ENCODE assay signal across 34 cellular contexts in the genomic region with DNA sequence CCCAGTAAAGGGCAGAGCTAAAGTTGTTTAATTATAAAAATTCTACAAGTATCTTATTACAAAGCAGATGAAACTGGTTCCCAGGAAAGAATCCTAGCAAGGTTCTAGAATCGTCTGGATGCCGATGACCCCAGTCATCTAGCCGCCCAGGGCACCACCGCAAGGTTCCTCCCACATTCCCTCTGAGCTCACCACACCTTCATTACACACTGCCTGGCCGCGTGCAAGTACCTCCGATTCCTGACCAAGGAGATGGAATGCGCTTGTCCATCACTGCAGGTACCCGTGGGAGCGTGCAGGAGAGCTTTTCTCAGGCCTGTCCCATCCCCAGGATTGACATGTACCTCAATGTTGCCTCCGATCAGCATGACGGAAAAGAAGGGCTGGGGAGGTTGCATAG.
"Had no signal": no experiment of that assay in that cellular context is flagged by ENCODE, and none has a peak within 500 bp of the region (broad histone marks: within the 10 kb centered on the region; RNA-seq: fewer than 3 reads in every experiment).

No MANE protein-coding gene starts in this region.

- H3K4me2 ChIP-seq: SK-N-SH had no signal

- ATAC-seq: activated CD8-positive, alpha-beta memory T cell treated with anti-CD3 and anti-CD28 coated beads, Interleukin-2, amount 10 ng/mL, durations not matched to agents 7 days and 5 days; activated naive CD4-positive, alpha-beta T cell treated with anti-CD3 and anti-CD28 coated beads, Interleukin-2, amount 50 U/mL, for 72 hours; activated naive CD8-positive, alpha-beta T cell treated with anti-CD3 and anti-CD28 coated beads, Interleukin-2, amount 50 U/mL, for 24 hours; activated T-cell treated with anti-CD3 and anti-CD28 coated beads, Interleukin-2, amount 50 U/mL, for 4 hours; K562; T-helper 17 cell; WTC11 had no signal

- H3K9me3 ChIP-seq: ascending aorta, Peyer's patch, SJCRH30, SK-N-SH had no signal

- H3K27me3 Mint-ChIP-seq: activated CD8-positive, alpha-beta memory T cell treated with anti-CD3 and anti-CD28 coated beads, Interleukin-2, amount 10 ng/mL, durations not matched to agents 7 days and 5 days; activated naive CD8-positive, alpha-beta T cell treated with anti-CD3 and anti-CD28 coated beads, Interleukin-2, amount 50 U/mL, for 24 hours; brain; T-helper 17 cell had no signal

- H3K9ac ChIP-seq: SK-N-SH had no signal

- H3K36me3 Mint-ChIP-seq: activated CD8-positive, alpha-beta memory T cell treated with anti-CD3 and anti-CD28 coated beads, Interleukin-2, amount 10 ng/mL, durations not matched to agents 7 days and 5 days; activated naive CD4-positive, alpha-beta T cell treated with anti-CD3 and anti-CD28 coated beads, Interleukin-2, amount 50 U/mL, for 72 hours had no signal

- H3K4me1 ChIP-seq: ascending aorta, Peyer's patch, SJCRH30 had no signal

- H3K4me1 Mint-ChIP-seq: activated CD8-positive, alpha-beta memory T cell treated with anti-CD3 and anti-CD28 coated beads, Interleukin-2, amount 10 ng/mL, durations not matched to agents 7 days and 5 days; activated naive CD8-positive, alpha-beta T cell treated with anti-CD3 and anti-CD28 coated beads, Interleukin-2, amount 50 U/mL, for 24 hours; brain; T-helper 17 cell; WTC11 had no signal

- H3K27ac ChIP-seq: ascending aorta, Peyer's patch, RWPE1, SJCRH30 had no signal

- H3K27me3 ChIP-seq: ascending aorta, Peyer's patch, SJCRH30 had no signal

- H3K4me3 Mint-ChIP-seq: activated CD8-positive, alpha-beta memory T cell treated with anti-CD3 and anti-CD28 coated beads, Interleukin-2, amount 10 ng/mL, durations not matched to agents 7 days and 5 days; activated naive CD8-positive, alpha-beta T cell treated with anti-CD3 and anti-CD28 coated beads, Interleukin-2, amount 50 U/mL, for 24 hours; activated T-cell treated with anti-CD3 and anti-CD28 coated beads, Interleukin-2, amount 50 U/mL, for 4 hours; brain; T-helper 17 cell; WTC11 had no signal

- H3K27ac Mint-ChIP-seq: activated CD8-positive, alpha-beta memory T cell treated with anti-CD3 and anti-CD28 coated beads, Interleukin-2, amount 10 ng/mL, durations not matched to agents 7 days and 5 days; activated naive CD4-positive, alpha-beta T cell treated with anti-CD3 and anti-CD28 coated beads, Interleukin-2, amount 50 U/mL, for 72 hours; activated naive CD8-positive, alpha-beta T cell treated with anti-CD3 and anti-CD28 coated beads, Interleukin-2, amount 50 U/mL, for 24 hours; brain; T-helper 17 cell; WTC11 had no signal

- H3K36me3 ChIP-seq: ascending aorta, Peyer's patch, SJCRH30 had no signal

- H3K4me3 ChIP-seq: ascending aorta, K562, Peyer's patch, SJCRH30 had no signal

- DNase-seq: activated CD4-positive, alpha-beta T cell treated with anti-CD3 and anti-CD28 coated beads for 48 hours; activated CD4-positive, alpha-beta T cell treated with anti-CD3 and anti-CD28 coated beads, Interleukin-2, amount 50 U/mL, for 4 hours; activated CD4-positive, CD25-positive, alpha-beta regulatory T cell treated with anti-CD3 and anti-CD28 coated beads, Interleukin-2, amount 50 U/mL, for 72 hours; activated CD8-positive, alpha-beta memory T cell treated with anti-CD3 and anti-CD28 coated beads, Interleukin-2, amount 10 ng/mL, durations not matched to agents 7 days and 5 days; activated effector memory CD4-positive, alpha-beta T cell treated with anti-CD3 and anti-CD28 coated beads, Interleukin-2, amount 50 U/mL, for 16 hours; activated naive CD4-positive, alpha-beta T cell treated with Interleukin-2 at 50 U/mL for 16 hours; activated naive CD8-positive, alpha-beta T cell treated with anti-CD3 and anti-CD28 coated beads, Interleukin-2, amount 50 U/mL, for 24 hours; activated T-cell treated with anti-CD3 and anti-CD28 coated beads, Interleukin-2, amount 50 U/mL, for 4 hours; amniotic stem cell; Karpas-422; NCI-H1092; NCI-H1417 treated with DMSO at 0.1 percent for 48 hours; NCI-H1694; NCI-H2029; NCI-H2107; NCI-H2171 treated with DMSO at 0.1 percent for 48 hours; NCI-H345; NCI-H510A; NCI-H69; NK-92 treated with Interleukin-12 subunit alpha and Interleukin-12 subunit beta, amount 100 ng/mL, for 24 hours; OCI-M1; Peyer's patch; Right ventricle myocardium superior; SJCRH30; SK-N-SH; SW 1271; T-helper 17 cell; T-helper 9 cell had no signal
